1 cellular context compared by ENCODE assay signal in the genomic region with DNA sequence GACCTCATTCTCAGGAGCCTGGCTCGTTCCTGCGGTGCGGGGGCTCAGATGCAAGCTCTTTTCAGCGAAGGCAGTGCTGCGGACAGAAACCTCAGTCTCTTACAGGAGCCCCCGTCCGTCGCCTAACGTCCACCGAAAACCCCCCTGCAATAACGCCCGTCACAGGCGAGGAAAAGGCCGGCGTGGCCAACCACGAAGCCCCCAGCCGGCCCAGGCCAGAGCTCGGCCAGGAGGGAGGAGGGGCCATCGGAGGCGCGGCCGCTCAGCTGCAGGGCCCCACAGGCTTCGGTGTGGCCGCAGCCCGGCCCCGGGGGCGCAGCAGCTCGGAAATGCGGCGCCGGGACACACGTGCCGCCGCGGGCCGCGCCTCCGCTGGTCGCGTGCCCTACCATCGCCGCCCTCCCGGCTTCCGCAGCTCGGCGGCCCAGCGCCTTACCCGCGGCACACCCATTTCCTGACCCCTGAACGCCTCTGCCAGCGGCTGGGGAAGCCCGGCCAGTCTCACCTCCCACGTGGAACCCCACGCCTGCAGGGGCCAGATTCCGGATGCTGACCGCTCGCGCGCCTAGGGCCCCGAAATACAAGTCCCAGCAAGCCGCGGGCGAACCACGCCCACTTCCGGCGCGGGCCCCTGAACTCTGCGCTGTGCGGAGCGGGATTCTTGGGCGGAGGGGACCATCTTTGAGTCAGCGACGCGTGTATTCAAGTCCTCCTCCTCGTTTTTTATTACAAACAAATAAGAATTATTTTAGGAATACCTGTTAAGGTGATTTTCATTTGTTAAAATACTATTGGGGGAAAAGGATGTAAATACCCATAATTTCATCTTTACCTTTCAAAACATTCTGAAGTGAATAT.
TF ChIP-seq lines count a peak whose summit lies in the region.

ZNF239 (minus strand) TSS at position 582 of the 858 bp plus-strand sequence. CDS start 16,537 bp downstream, outside the sequence.

TF ChIP-seq in K562, 482 proteins besides CTCF, POLR2A, EP300 and RAD21 (continued from another document and continues in another):
- TF ChIP-seq CTCFL (IDR thresholded peaks at IDR 0.05; ENCODE audit: borderline replicate concordance, insufficient read depth, low read depth, low read length, poor library complexity, severe bottlenecking) = peak; percentile 5
- TF ChIP-seq ZNF740 (CRISPR knock-in tag; IDR thresholded peaks at IDR 0.05) = 0 out of 2 replicates have a peak, but pooled peaks have one; percentile 58
- TF ChIP-seq ZNF740 (tag; IDR thresholded peaks at IDR 0.05) = no peak
- no peak for TF ChIP-seq GTF2E2 (tag; IDR thresholded peaks at IDR 0.05)
- no peak for TF ChIP-seq NFYB (IDR thresholded peaks at IDR 0.05; ENCODE audit: extremely low read depth, insufficient read length)
- TF ChIP-seq ZNF224 (CRISPR knock-in tag; IDR thresholded peaks at IDR 0.05) = peak; percentile 96
- 0 out of 2 replicates have a peak, but pooled peaks have one; percentile 51 for TF ChIP-seq TCF7 (IDR thresholded peaks at IDR 0.05; ENCODE audit: borderline replicate concordance)
- TF ChIP-seq ZNF76 (CRISPR knock-in tag; IDR thresholded peaks at IDR 0.05; ENCODE audit: borderline replicate concordance) = no peak
- no peak for TF ChIP-seq GABPB2 (CRISPR knock-in tag; conservative IDR thresholded peaks at IDR 0.05)
- TF ChIP-seq, protein P1, sequence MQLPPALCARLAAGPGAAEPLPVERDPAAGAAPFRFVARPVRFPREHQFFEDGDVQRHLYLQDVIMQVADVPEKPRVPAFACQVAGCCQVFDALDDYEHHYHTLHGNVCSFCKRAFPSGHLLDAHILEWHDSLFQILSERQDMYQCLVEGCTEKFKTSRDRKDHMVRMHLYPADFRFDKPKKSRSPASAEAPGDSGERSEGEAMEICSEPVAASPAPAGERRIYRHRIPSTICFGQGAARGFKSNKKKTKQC (CRISPR knock-in tag; IDR thresholded peaks at IDR 0.05) = peak; percentile 99
- peak; percentile 76 for TF ChIP-seq U2AF1 (optimal IDR thresholded peaks at IDR 0.05; ENCODE audit: low read depth, low read length)
- TF ChIP-seq HNRNPK (IDR thresholded peaks at IDR 0.05; ENCODE audit: low read depth, low read length, poor library complexity, severe bottlenecking) = peak; percentile 32
- TF ChIP-seq THAP7 (CRISPR knock-in tag; IDR thresholded peaks at IDR 0.05) = no peak
- peak; percentile 88 for TF ChIP-seq NR2C1 (IDR thresholded peaks at IDR 0.05)
- peak; percentile 94 for TF ChIP-seq NR2C1 (tag; IDR thresholded peaks at IDR 0.05)
- TF ChIP-seq ARID3A (IDR thresholded peaks at IDR 0.05; ENCODE audit: borderline replicate concordance, low read depth, low read length) = no peak
- TF ChIP-seq ETS2 (tag; IDR thresholded peaks at IDR 0.05; ENCODE audit: borderline replicate concordance, poor library complexity, severe bottlenecking) = no peak
- no peak for TF ChIP-seq NUFIP1 (IDR thresholded peaks at IDR 0.05; ENCODE audit: partially characterized antibody)
- TF ChIP-seq, protein P2, sequence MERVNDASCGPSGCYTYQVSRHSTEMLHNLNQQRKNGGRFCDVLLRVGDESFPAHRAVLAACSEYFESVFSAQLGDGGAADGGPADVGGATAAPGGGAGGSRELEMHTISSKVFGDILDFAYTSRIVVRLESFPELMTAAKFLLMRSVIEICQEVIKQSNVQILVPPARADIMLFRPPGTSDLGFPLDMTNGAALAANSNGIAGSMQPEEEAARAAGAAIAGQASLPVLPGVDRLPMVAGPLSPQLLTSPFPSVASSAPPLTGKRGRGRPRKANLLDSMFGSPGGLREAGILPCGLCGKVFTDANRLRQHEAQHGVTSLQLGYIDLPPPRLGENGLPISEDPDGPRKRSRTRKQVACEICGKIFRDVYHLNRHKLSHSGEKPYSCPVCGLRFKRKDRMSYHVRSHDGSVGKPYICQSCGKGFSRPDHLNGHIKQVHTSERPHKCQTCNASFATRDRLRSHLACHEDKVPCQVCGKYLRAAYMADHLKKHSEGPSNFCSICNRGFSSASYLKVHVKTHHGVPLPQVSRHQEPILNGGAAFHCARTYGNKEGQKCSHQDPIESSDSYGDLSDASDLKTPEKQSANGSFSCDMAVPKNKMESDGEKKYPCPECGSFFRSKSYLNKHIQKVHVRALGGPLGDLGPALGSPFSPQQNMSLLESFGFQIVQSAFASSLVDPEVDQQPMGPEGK (CRISPR knock-in tag; IDR thresholded peaks at IDR 0.05; ENCODE audit: borderline replicate concordance) = no peak
- no peak for TF ChIP-seq CREB5 (CRISPR knock-in tag; IDR thresholded peaks at IDR 0.05)
- TF ChIP-seq, protein P3, sequence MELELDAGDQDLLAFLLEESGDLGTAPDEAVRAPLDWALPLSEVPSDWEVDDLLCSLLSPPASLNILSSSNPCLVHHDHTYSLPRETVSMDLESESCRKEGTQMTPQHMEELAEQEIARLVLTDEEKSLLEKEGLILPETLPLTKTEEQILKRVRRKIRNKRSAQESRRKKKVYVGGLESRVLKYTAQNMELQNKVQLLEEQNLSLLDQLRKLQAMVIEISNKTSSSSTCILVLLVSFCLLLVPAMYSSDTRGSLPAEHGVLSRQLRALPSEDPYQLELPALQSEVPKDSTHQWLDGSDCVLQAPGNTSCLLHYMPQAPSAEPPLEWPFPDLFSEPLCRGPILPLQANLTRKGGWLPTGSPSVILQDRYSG (tag; conservative IDR thresholded peaks at IDR 0.05; ENCODE audit: low read depth) = no peak
- TF ChIP-seq SP1 (CRISPR knock-in tag; IDR thresholded peaks at IDR 0.05) = peak; percentile 98
- TF ChIP-seq ZNF134 (CRISPR knock-in tag; conservative IDR thresholded peaks at IDR 0.05) = 0 out of 2 replicates have a peak, but pooled peaks have one; percentile 10
- TF ChIP-seq C11orf30 (IDR thresholded peaks at IDR 0.05; ENCODE audit: low read depth) = no peak
- peak; percentile 89 for TF ChIP-seq E2F5 (CRISPR knock-in tag; IDR thresholded peaks at IDR 0.05)
- no peak for TF ChIP-seq ZNF217 (CRISPR knock-in tag; IDR thresholded peaks at IDR 0.05)
- TF ChIP-seq ZNF586 (CRISPR knock-in tag; conservative IDR thresholded peaks at IDR 0.05) = 0 out of 2 replicates have a peak, but pooled peaks have one; percentile 39
- 0 out of 2 replicates have a peak, but pooled peaks have one; percentile 33 for TF ChIP-seq PHF21A (IDR thresholded peaks at IDR 0.05; ENCODE audit: borderline replicate concordance, low read depth)
- TF ChIP-seq CBX3 (IDR thresholded peaks at IDR 0.05; ENCODE audit: borderline replicate concordance in 1 of 2, low read length in 2 of 2) = no peak
- TF ChIP-seq, protein P4, sequence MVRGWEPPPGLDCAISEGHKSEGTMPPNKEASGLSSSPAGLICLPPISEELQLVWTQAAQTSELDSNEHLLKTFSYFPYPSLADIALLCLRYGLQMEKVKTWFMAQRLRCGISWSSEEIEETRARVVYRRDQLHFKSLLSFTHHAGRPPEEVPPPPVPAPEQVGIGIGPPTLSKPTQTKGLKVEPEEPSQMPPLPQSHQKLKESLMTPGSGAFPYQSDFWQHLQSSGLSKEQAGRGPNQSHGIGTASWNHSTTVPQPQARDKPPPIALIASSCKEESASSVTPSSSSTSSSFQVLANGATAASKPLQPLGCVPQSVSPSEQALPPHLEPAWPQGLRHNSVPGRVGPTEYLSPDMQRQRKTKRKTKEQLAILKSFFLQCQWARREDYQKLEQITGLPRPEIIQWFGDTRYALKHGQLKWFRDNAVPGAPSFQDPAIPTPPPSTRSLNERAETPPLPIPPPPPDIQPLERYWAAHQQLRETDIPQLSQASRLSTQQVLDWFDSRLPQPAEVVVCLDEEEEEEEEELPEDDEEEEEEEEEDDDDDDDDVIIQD (CRISPR knock-in tag; IDR thresholded peaks at IDR 0.05) = 0 out of 2 replicates have a peak, but pooled peaks have one; percentile 57
- no peak for TF ChIP-seq ZNF133 (CRISPR knock-in tag; IDR thresholded peaks at IDR 0.05)
- TF ChIP-seq THRB (CRISPR knock-in tag; conservative IDR thresholded peaks at IDR 0.05) = no peak
- TF ChIP-seq ZBTB34 (CRISPR knock-in tag; IDR thresholded peaks at IDR 0.05) = no peak
- TF ChIP-seq SNRNP70 (optimal IDR thresholded peaks at IDR 0.05; ENCODE audit: low read depth, low read length) = no peak
- TF ChIP-seq KLF1 (tag; IDR thresholded peaks at IDR 0.05) = peak; percentile 86
- TF ChIP-seq STAT5B (CRISPR knock-in tag; IDR thresholded peaks at IDR 0.05) = no peak
